Comparison of ENCODE assay signal across 1 cellular context in genomic region chr16:31142109-31143035, GRCh38.
TF ChIP-seq lines count a peak whose summit lies in the region.

No MANE protein-coding gene starts in this region.

TF ChIP-seq in HepG2, 621 proteins besides CTCF, POLR2A, EP300 and RAD21 (continues in another document):
- TF ChIP-seq NFKBIZ (CRISPR knock-in tag; IDR thresholded peaks at IDR 0.05) (no peak; the same call in 1 of the 2 replicates), HDAC1 (CRISPR knock-in tag; IDR thresholded peaks at IDR 0.05) (peak; percentile 80), RORA (CRISPR knock-in tag; IDR thresholded peaks at IDR 0.05) (no peak), MXD4 (CRISPR knock-in tag; IDR thresholded peaks at IDR 0.05) (peak; percentile 92), MED13 (CRISPR knock-in tag; IDR thresholded peaks at IDR 0.05) (no peak; the same call in 1 of the 2 replicates), POGK (CRISPR knock-in tag; conservative IDR thresholded peaks at IDR 0.05) (0 out of 2 replicates have a peak, but pooled peaks have one; percentile 50), FOXP4 (CRISPR knock-in tag; IDR thresholded peaks at IDR 0.05) (peak; percentile 38; the same call in 1 of the 2 replicates), ZNF343 (CRISPR knock-in tag; IDR thresholded peaks at IDR 0.05) (no peak), PAXIP1 (CRISPR knock-in tag; conservative IDR thresholded peaks at IDR 0.05) (peak; percentile 76), CENPBD1 (CRISPR knock-in tag; IDR thresholded peaks at IDR 0.05; ENCODE audit: borderline replicate concordance, low read depth) (no peak), RFX5 (IDR thresholded peaks at IDR 0.05; ENCODE audit: low read depth, low read length) (0 out of 2 replicates have a peak, but pooled peaks have one; percentile 13), SMAD9 (CRISPR knock-in tag; IDR thresholded peaks at IDR 0.05) (no peak), AFF4 (CRISPR knock-in tag; IDR thresholded peaks at IDR 0.05) (no peak), BRD4 (CRISPR knock-in tag; IDR thresholded peaks at IDR 0.05) (no peak), RFX3 (CRISPR knock-in tag; IDR thresholded peaks at IDR 0.05) (no peak), GTF3A (CRISPR knock-in tag; conservative IDR thresholded peaks at IDR 0.05) (peak; percentile 69; the same call in 1 of the 2 replicates), CEBPZ (IDR thresholded peaks at IDR 0.05; ENCODE audit: low read length) (no peak), ZNF33A (CRISPR knock-in tag; IDR thresholded peaks at IDR 0.05; ENCODE audit: borderline replicate concordance) (no peak), AGO1 (IDR thresholded peaks at IDR 0.05; ENCODE audit: low read depth, low read length, poor library complexity, severe bottlenecking) (peak; percentile 41), CREM (IDR thresholded peaks at IDR 0.05) (no peak; the same call in 1 of the 2 replicates), CREM (CRISPR knock-in tag; IDR thresholded peaks at IDR 0.05) (no peak), ZNF205 (CRISPR knock-in tag; IDR thresholded peaks at IDR 0.05) (peak; percentile 80), PBX3 (CRISPR knock-in tag; IDR thresholded peaks at IDR 0.05; ENCODE audit: borderline replicate concordance) (no peak), ZNF556 (CRISPR knock-in tag; IDR thresholded peaks at IDR 0.05; ENCODE audit: borderline replicate concordance) (peak; percentile 92; the same call in 1 of the 2 replicates), DMAP1 (CRISPR knock-in tag; IDR thresholded peaks at IDR 0.05) (peak; percentile 65), GRHL1 (CRISPR knock-in tag; conservative IDR thresholded peaks at IDR 0.05) (no peak), DDIT3 (CRISPR knock-in tag; IDR thresholded peaks at IDR 0.05) (no peak), PHB2 (IDR thresholded peaks at IDR 0.05; ENCODE audit: partially characterized antibody) (no peak), ZNF264 (CRISPR knock-in tag; IDR thresholded peaks at IDR 0.05) (peak; percentile 33; the same call in 1 of the 2 replicates), TRAFD1 (CRISPR knock-in tag; IDR thresholded peaks at IDR 0.05; ENCODE audit: borderline replicate concordance) (no peak), HOXA5 (CRISPR knock-in tag; IDR thresholded peaks at IDR 0.05) (peak; percentile 56; the same call in 1 of the 2 replicates), GLMP (CRISPR knock-in tag; IDR thresholded peaks at IDR 0.05; ENCODE audit: borderline replicate concordance) (no peak), ZBTB26 (CRISPR knock-in tag; IDR thresholded peaks at IDR 0.05; ENCODE audit: borderline replicate concordance) (peak; percentile 88)
